ENCODE assay signal across 8 cellular contexts in genomic region chr5:111461261-111461671, GRCh38. TPM values are rescaled to one million over a fixed set of nuclear protein-coding genes. Genes with fewer than 3 reads are reported as not detected.
DNase-seq lines count a peak whose midpoint lies in the region; ATAC-seq and TF ChIP-seq lines count a peak whose summit lies in the region.

No MANE protein-coding gene starts in this region.

- no peak overlapping the region for H3K14ac ChIP-seq in H9 (ENCODE audit: insufficient read depth, low read length)

- no peak overlapping the region for H3K4me3 ChIP-seq in thyroid gland (replicated peaks in 1 of 3)

- no peaks in the 10 kb centered on the region for H3K36me3 ChIP-seq in thyroid gland

- no peak overlapping the region for H4K91ac ChIP-seq in H9 (ENCODE audit: insufficient read length, low read depth, low read length)

- no peak overlapping the region for H2BK15ac ChIP-seq in H9 (ENCODE audit: low read depth, low read length)

- no peak overlapping the region for H2BK120ac ChIP-seq in H9 (ENCODE audit: low read depth, low read length, poor library complexity, severe bottlenecking)

- no peak overlapping the region for H2AFZ ChIP-seq in H9 (ENCODE audit: low read length)

- intact Hi-C loops in thyroid gland (cut with DNase I), result no loop called here

- H3T11ph ChIP-seq in H9 (ENCODE audit: low read length), result no peak overlapping the region

- no peak overlapping the region for H4K8ac ChIP-seq in H9 (replicated peaks; ENCODE audit: insufficient read length, low read depth, low read length)

- no peak overlapping the region for H3K4ac ChIP-seq in H9 (ENCODE audit: low read depth, low read length)

- H3K4me1 ChIP-seq in H9 (ENCODE audit: insufficient read depth, low read length), result peaks cover 3% of the 10 kb centered on the region; the same call in 1 of the 2 replicates
- no peaks in the 10 kb centered on the region for H3K4me1 ChIP-seq in thyroid gland

- H3K27ac ChIP-seq in H9 (ENCODE audit: insufficient read length, low read depth, low read length), result no peak overlapping the region
- no peak overlapping the region for H3K27ac ChIP-seq in thyroid gland

- no peak overlapping the region for H2AK5ac ChIP-seq in H9 (ENCODE audit: insufficient read length, low read length)

- no peak for TF ChIP-seq POLR2A in thyroid gland (IDR thresholded peaks at IDR 0.05)

- H4K5ac ChIP-seq in H9 (ENCODE audit: insufficient read length, low read depth, low read length), result no peak overlapping the region

- no peak overlapping the region for H3K18ac ChIP-seq in H9 (ENCODE audit: insufficient read length, low read depth, low read length)

- H3K4me2 ChIP-seq in H9 (ENCODE audit: insufficient read depth, insufficient read length, low read length), result no peak overlapping the region

- no peak overlapping the region for H3K27ac Mint-ChIP-seq in H9

- H3K23me2 ChIP-seq in H9 (ENCODE audit: insufficient read length, low read depth, low read length, poor library complexity, severe bottlenecking), result no peaks in the 10 kb centered on the region

- ATAC-seq in HG02973 (IDR thresholded peaks at IDR 0.05; ENCODE audit: unreplicated experiment) (no peak), GM18502 (IDR thresholded peaks at IDR 0.05; ENCODE audit: poor library complexity, unreplicated experiment) (no peak)

- no peaks in the 10 kb centered on the region for H3K79me2 ChIP-seq in H9 (ENCODE audit: insufficient read depth, low read length)

- no CpG with 5 or more reads among the region's 2 CpGs for WGBS in H9 (ENCODE audit: extremely low coverage, insufficient read length, low lambda C conversion rate)
- 41 to 49% methylated on average over 2 of the region's 2 CpGs for WGBS in thyroid gland, 2 donors

- no peak overlapping the region for H2BK20ac ChIP-seq in H9 (ENCODE audit: low read depth, low read length, poor library complexity, severe bottlenecking)

- no peaks in the 10 kb centered on the region for H4K20me1 ChIP-seq in H9 (ENCODE audit: control insufficient read depth, insufficient read depth, insufficient read length)

- no peak overlapping the region for H2BK12ac ChIP-seq in H9 (ENCODE audit: insufficient read length, low read depth, low read length)

- no peaks in the 10 kb centered on the region for H3K27me3 ChIP-seq in H9 (ENCODE audit: insufficient read depth, low read length)
- no peaks in the 10 kb centered on the region for H3K27me3 ChIP-seq in thyroid gland

- H3K56ac ChIP-seq in H9 (ENCODE audit: insufficient read length, low read depth, low read length), result no peak overlapping the region

- no peak overlapping the region for H3K4me3 Mint-ChIP-seq in H9

- H3K9ac ChIP-seq in H9 (ENCODE audit: extremely low read depth, insufficient read length, low read length), result no peak overlapping the region

- no peak overlapping the region for H3K23ac ChIP-seq in H9 (ENCODE audit: insufficient read length, low read depth, low read length)

- H3K36me3 Mint-ChIP-seq in H9 (ENCODE audit: insufficient read depth in 1 of 3, low read depth in 3 of 3), result peaks cover 0 to 13% (median 2%) of the 10 kb centered on the region in 3 experiments; a peak in 4 of 7 replicates

- H3K79me1 ChIP-seq in H9 (ENCODE audit: insufficient read depth, low read depth, low read length, poor library complexity, severe bottlenecking), result no peaks in the 10 kb centered on the region

- no peaks in the 10 kb centered on the region for H3K27me3 Mint-ChIP-seq in H9 (ENCODE audit: low read depth)

- H2BK5ac ChIP-seq in H9 (ENCODE audit: insufficient read length, low read length), result no peak overlapping the region

- DNase-seq in COR-L47 (lab: John Stamatoyannopoulos, UW) (peak; percentile 57), H9 (peak; percentile 66), SK-N-DZ (ENCODE audit: low spot score) (peak; percentile 74), inferior parietal cortex (ENCODE audit: extremely low spot score) (peak; percentile 48), thyroid gland (no peak)
- no peak for DNase-seq in stimulated activated CD4-positive, alpha-beta T cell treated with anti-CD3 and anti-CD28 coated beads, Interleukin-4, amount 100 ng/mL, for 24 hours

- H3K9me3 Mint-ChIP-seq in H9, result peaks cover 6 to 7% of the 10 kb centered on the region in 2 experiments; a peak in 4 of 5 replicates

- peak; percentile 71 for TF ChIP-seq CTCF in H9 (conservative IDR thresholded peaks at IDR 0.05)
- TF ChIP-seq CTCF in thyroid gland (IDR thresholded peaks at IDR 0.05), result peak in 1 of 6 experiments; percentile 22

- no peaks in the 10 kb centered on the region for H3K9me3 ChIP-seq in H9 (ENCODE audit: control insufficient read depth, low read depth, low read length)
- no peaks in the 10 kb centered on the region for H3K9me3 ChIP-seq in thyroid gland

- H3K4me1 Mint-ChIP-seq in H9, result peaks cover 18 to 19% of the 10 kb centered on the region in 2 experiments

RNA-seq across cellular contexts. Expression of gene STARD4, which starts 51.1 kb away (rescaled TPM):
- total RNA-seq in H9 (2021) (27.1 and 28.7 TPM in 2 replicates), thyroid gland (10 to 100 TPM; 15.3 to 35.1 (median 27.1) TPM)
- 170 and 203 TPM in 2 replicates for polyA plus RNA-seq in SK-N-DZ (2014; cell fraction: cytosol; rRNA removed)
- 125 and 126 TPM in 2 replicates for polyA plus RNA-seq in SK-N-DZ (2014; cell fraction: nucleus; rRNA removed)

Comparison
In these comparisons a context has a peak if more than half of its experiments do, and no peak if none do; other contexts are left out.
1. DNase-seq: peak in COR-L47 (single experiment), H9 (single experiment), SK-N-DZ (single experiment) and inferior parietal cortex (single experiment); none in thyroid gland (0 of 2) and stimulated activated CD4-positive, alpha-beta T cell treated with anti-CD3 and anti-CD28 coated beads, Interleukin-4, amount 100 ng/mL, for 24 hours (single experiment).